In the genomic region with DNA sequence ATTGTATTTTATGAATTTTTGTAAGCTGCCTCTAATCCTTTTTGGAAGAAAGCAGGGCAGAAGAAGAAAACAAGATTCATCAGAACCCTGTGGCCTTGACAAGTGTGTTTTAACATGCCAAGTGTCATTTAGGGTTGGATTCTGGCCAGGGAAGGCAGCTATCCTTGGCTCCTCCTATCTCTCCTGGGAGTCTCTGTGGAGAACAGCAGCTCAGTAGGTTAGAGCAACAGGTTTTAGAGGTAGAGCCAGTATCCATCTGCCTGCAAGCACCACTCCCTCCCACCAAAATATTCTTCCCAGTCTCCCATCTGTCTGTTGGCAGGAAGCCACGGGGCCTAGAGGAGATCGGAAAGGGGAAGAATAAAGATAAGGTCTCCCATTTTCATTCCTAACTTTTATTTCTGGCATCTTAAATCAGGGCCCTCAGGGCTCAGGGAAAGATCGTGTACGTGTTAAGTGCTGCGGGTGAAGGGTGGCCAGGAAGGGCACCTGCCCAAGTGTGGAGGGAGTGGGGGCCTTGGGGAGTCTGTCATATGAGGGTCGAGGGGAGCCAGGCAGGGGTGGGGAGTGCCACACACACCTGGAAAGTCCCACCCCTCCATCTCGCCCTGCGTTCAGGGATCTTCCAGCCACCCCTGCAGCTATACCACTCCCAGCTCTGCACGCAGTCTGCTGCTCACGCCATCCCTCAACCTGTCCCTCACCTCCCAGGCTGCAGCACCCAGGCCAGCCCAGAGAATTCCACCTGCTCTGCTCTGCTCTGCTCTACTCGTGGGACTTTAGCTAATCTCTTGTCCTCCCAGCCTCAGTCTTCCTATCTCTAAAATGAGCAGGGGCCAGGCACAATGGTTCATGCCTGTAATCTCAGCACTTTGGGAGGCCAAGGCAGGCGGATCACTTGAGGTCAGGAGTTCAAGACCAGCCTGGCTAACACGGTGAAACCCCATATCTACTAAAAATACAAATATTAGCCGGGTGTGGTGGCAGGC, we compare ENCODE assay signal across 9 cellular contexts. TPM values are rescaled to one million over a fixed set of nuclear protein-coding genes. Genes with fewer than 3 reads are reported as not detected.
A peak's percentile ranks its signal among the peaks of the same experiment; 100 is the strongest.
DNase-seq lines count a peak whose midpoint lies in the region; ATAC-seq and TF ChIP-seq lines count a peak whose summit lies in the region.
"Had no signal": no experiment of that assay in that cellular context is flagged by ENCODE, and none has a peak within 500 bp of the region (broad histone marks: within the 10 kb centered on the region; RNA-seq: fewer than 3 reads in every experiment).

No MANE protein-coding gene starts in this region.

- no peaks in the 10 kb centered on the region for H3K4me1 Mint-ChIP-seq in activated T-cell treated with anti-CD3 and anti-CD28 coated beads, Interleukin-2, amount 50 U/mL, for 72 hours (ENCODE audit: low read depth)

- no peaks in the 10 kb centered on the region for H3K9me3 Mint-ChIP-seq in activated T-cell treated with anti-CD3 and anti-CD28 coated beads, Interleukin-2, amount 50 U/mL, for 72 hours

- ATAC-seq in GM21423 (IDR thresholded peaks at IDR 0.05; ENCODE audit: unreplicated experiment) (no peak), GM19328 (IDR thresholded peaks at IDR 0.05; ENCODE audit: unreplicated experiment) (no peak)
- ATAC-seq in activated T-cell treated with anti-CD3 and anti-CD28 coated beads, Interleukin-2, amount 50 U/mL, for 72 hours (replicated peaks in 1 of 2): no peak

- H3K27ac ChIP-seq in thyroid gland: peak overlapping the region; percentile 85 to 93 (median 90)

- H3K27me3 ChIP-seq in adipocyte (replicated peaks; ENCODE audit: control insufficient read depth, insufficient read depth, low read length) (no peaks in the 10 kb centered on the region), thyroid gland (no peaks in the 10 kb centered on the region)

- 41 to 47% methylated on average over 14 of the region's 14 CpGs for WGBS in thyroid gland, 2 donors

- no peak for TF ChIP-seq CTCF in thyroid gland (IDR thresholded peaks at IDR 0.05)

- peaks cover 5% of the 10 kb centered on the region for H3K27me3 Mint-ChIP-seq in activated T-cell treated with anti-CD3 and anti-CD28 coated beads, Interleukin-2, amount 50 U/mL, for 72 hours (ENCODE audit: low read depth)

- H3K4me1 ChIP-seq in adipocyte (ENCODE audit: control insufficient read depth, insufficient read depth, low read length) (peaks cover 20% of the 10 kb centered on the region), thyroid gland (peaks cover 24 to 33% of the 10 kb centered on the region in 2 donors)

- H3K4me3 ChIP-seq in adipocyte (ENCODE audit: low read length): no peak overlapping the region
- H3K4me3 ChIP-seq in thyroid gland (replicated peaks in 1 of 3): no peak overlapping the region

- intact Hi-C loops in thyroid gland (cut with DNase I): no loop called here

- H3K4me3 Mint-ChIP-seq in activated T-cell treated with anti-CD3 and anti-CD28 coated beads, Interleukin-2, amount 50 U/mL, for 72 hours: no peak overlapping the region

- H3K9me3 ChIP-seq in adipocyte (ENCODE audit: control insufficient read depth, low read length) (no peaks in the 10 kb centered on the region), thyroid gland (no peaks in the 10 kb centered on the region)

- H3K36me3 Mint-ChIP-seq in activated T-cell treated with anti-CD3 and anti-CD28 coated beads, Interleukin-2, amount 50 U/mL, for 72 hours (ENCODE audit: insufficient read depth in 2 of 2): no peaks in the 10 kb centered on the region

- H3K27ac Mint-ChIP-seq in activated T-cell treated with anti-CD3 and anti-CD28 coated beads, Interleukin-2, amount 50 U/mL, for 72 hours: no peak overlapping the region

- peak in 1 of 2 donors; percentile 59 for TF ChIP-seq POLR2A in thyroid gland (IDR thresholded peaks at IDR 0.05)

- DNase-seq in NCI-H1105 (lab: John Stamatoyannopoulos, UW): peak; percentile 82
- DNase-seq in adipocyte (ENCODE audit: low read depth): peak; percentile 48
- peak; percentile 63 for DNase-seq in islet precursor cell
- peak; percentile 70 to 76 for DNase-seq in thyroid gland
- DNase-seq in iPS-NIHi11 (ENCODE audit: low spot score): no peak
- no peak for DNase-seq in activated T-cell treated with anti-CD3 and anti-CD28 coated beads, Interleukin-2, amount 50 U/mL, for 72 hours
- DNase-seq: activated CD4-positive, CD25-positive, alpha-beta regulatory T cell had no signal

- H3K36me3 ChIP-seq in adipocyte (ENCODE audit: control insufficient read depth, insufficient read depth, low read length, severe bottlenecking) (peaks cover 22% of the 10 kb centered on the region), thyroid gland (no peaks in the 10 kb centered on the region)

- no peak overlapping the region for H3K9ac ChIP-seq in adipocyte (ENCODE audit: low read length)

RNA-seq across cellular contexts. Expression of a gene that starts 17.1 kb away (rescaled TPM):
- not detected for total RNA-seq in thyroid gland
- not detected for total RNA-seq in activated T-cell treated with anti-CD3 and anti-CD28 coated beads, Interleukin-2, amount 50 U/mL, for 72 hours

RNA-seq across cellular contexts. Expression of a gene that starts 33.0 kb away (rescaled TPM):
- 100 to 1,000 TPM in 2 of 4 donors, 10 to 100 TPM in 2; 68.7 to 172 (median 97.3) TPM for total RNA-seq in thyroid gland
- 1 to 10 TPM; 1.6 to 3.2 TPM for total RNA-seq in activated T-cell treated with anti-CD3 and anti-CD28 coated beads, Interleukin-2, amount 50 U/mL, for 72 hours

Comparison
In these comparisons a context has a peak if more than half of its experiments do, and no peak if none do; other contexts are left out.
1. DNase-seq: peak in NCI-H1105 (single experiment), adipocyte (single experiment), islet precursor cell (single experiment) and thyroid gland (2 of 2); none in iPS-NIHi11 (single experiment) and activated T-cell treated with anti-CD3 and anti-CD28 coated beads, Interleukin-2, amount 50 U/mL, for 72 hours (0 of 2).
2. RNA of a gene that starts 33.0 kb away (total RNA-seq): 68.7 to 172 TPM in thyroid gland; 1.6 to 3.2 TPM in activated T-cell treated with anti-CD3 and anti-CD28 coated beads, Interleukin-2, amount 50 U/mL, for 72 hours; every median in the first group is over 10 times any median in the second.